16 cellular contexts compared by ENCODE assay signal in genomic region chr11:49302360-49302759, GRCh38.
"Had no signal": no experiment of that assay in that cellular context is flagged by ENCODE, and none has a peak within 500 bp of the region (broad histone marks: within the 10 kb centered on the region; RNA-seq: fewer than 3 reads in every experiment).

No MANE protein-coding gene starts in this region.

- DNase-seq: activated CD8-positive, alpha-beta memory T cell treated with anti-CD3 and anti-CD28 coated beads, Interleukin-2, amount 50 U/mL, for 48 hours; activated naive CD4-positive, alpha-beta T cell treated with Interleukin-2 at 50 U/mL for 16 hours; activated naive CD8-positive, alpha-beta T cell treated with anti-CD3 and anti-CD28 coated beads for 36 hours; activated T-cell treated with anti-CD3 and anti-CD28 coated beads, Interleukin-2, amount 50 U/mL, for 4 hours; dorsolateral prefrontal cortex; foreskin fibroblast; left lung; natural killer cell; retina; spleen; stimulated activated CD4-positive, alpha-beta T cell treated with anti-CD3 and anti-CD28 coated beads, Interleukin-4, amount 100 ng/mL, for 1 hour; stimulated activated naive CD4-positive, alpha-beta T cell; testis; trophoblast cell had no signal

- H3K4me1 ChIP-seq: left lung, spleen, testis, vagina had no signal

- H3K27me3 ChIP-seq: dorsolateral prefrontal cortex, left lung, spleen, testis, vagina had no signal

- H3K4me3 ChIP-seq: dorsolateral prefrontal cortex, left lung, spleen, testis, vagina had no signal

- ATAC-seq: activated T-cell treated with anti-CD3 and anti-CD28 coated beads, Interleukin-2, amount 50 U/mL, for 4 hours; left lung; natural killer cell had no signal

- H3K9me3 ChIP-seq: left lung, testis, vagina had no signal

- H3K27ac ChIP-seq: dorsolateral prefrontal cortex, epithelial cell of prostate, left lung, spleen, testis, vagina had no signal

- H3K36me3 ChIP-seq: left lung, spleen, vagina had no signal
